11 cellular contexts compared by ENCODE assay signal in genomic region chr2:37614061-37614802, GRCh38.
DNase-seq lines count a peak whose midpoint lies in the region; ATAC-seq, FAIRE-seq and TF ChIP-seq lines count a peak whose summit lies in the region.
"Had no signal": no experiment of that assay in that cellular context is flagged by ENCODE, and none has a peak within 500 bp of the region (broad histone marks: within the 10 kb centered on the region; RNA-seq: fewer than 3 reads in every experiment).

No MANE protein-coding gene starts in this region.

- TF ChIP-seq CTCF in RWPE1 (conservative IDR thresholded peaks at IDR 0.05; ENCODE audit: low read depth) (no peak), fibroblast of pulmonary artery (IDR thresholded peaks at IDR 0.05; ENCODE audit: low read length, missing control alignments) (no peak), D721Med (IDR thresholded peaks at IDR 0.05; ENCODE audit: insufficient read depth, missing control alignments) (no peak)

- peak; percentile 12 for DNase-seq in ELF-1 (ENCODE audit: low read depth, low spot score)
- peak; percentile 30 for DNase-seq in RWPE1 (ENCODE audit: low spot score)
- peak; percentile 87 for DNase-seq in fibroblast of pulmonary artery (ENCODE audit: low read depth)
- peak; percentile 76 for DNase-seq in skeletal muscle cell (ENCODE audit: low read depth)
- no peak for DNase-seq in substantia nigra (lab: John Stamatoyannopoulos, UW)
- no peak for DNase-seq in D721Med (ENCODE audit: insufficient read length, low spot score)
- no peak for DNase-seq in middle frontal gyrus (ENCODE audit: extremely low spot score, low spot score)
- DNase-seq: PC-9; stimulated activated CD4-positive, alpha-beta T cell treated with anti-CD3 and anti-CD28 coated beads, Interleukin-4, amount 100 ng/mL, for 4 hours had no signal

- FAIRE-seq in D721Med (lab: Jason Lieb, UNC), result no peak

- no peak overlapping the region for H3K4me3 ChIP-seq in fibroblast of pulmonary artery (replicated peaks; ENCODE audit: low read depth, low read length)
- H3K4me3 ChIP-seq in skeletal muscle cell (ENCODE audit: low read depth, low read length), result no peak overlapping the region
- H3K4me3 ChIP-seq: coronary artery, PC-9 had no signal

- no peak for ATAC-seq in HG02678 (IDR thresholded peaks at IDR 0.05; ENCODE audit: unreplicated experiment)

- no peak overlapping the region for H3K27ac ChIP-seq in RWPE1
- H3K27ac ChIP-seq in substantia nigra (ENCODE audit: low read depth, low read length, poor library complexity, severe bottlenecking), result no peak overlapping the region
- H3K27ac ChIP-seq: PC-9 had no signal

- POLR2A ChIA-PET in RWPE1 (lab: Yijun Ruan, JAX; ENCODE audit: low non-redundant PET), result no interaction called here

- CTCF ChIA-PET in RWPE1 (lab: Yijun Ruan, JAX), result no interaction called here

Comparison
In these comparisons a context has a peak if more than half of its experiments do, and no peak if none do; other contexts are left out.
1. DNase-seq: peak in ELF-1 (single experiment), RWPE1 (single experiment), fibroblast of pulmonary artery (single experiment) and skeletal muscle cell (single experiment); none in substantia nigra (0 of 49), D721Med (single experiment) and middle frontal gyrus (single experiment).